24 cellular contexts compared by ENCODE assay signal in genomic region chr19:49950956-49951526, GRCh38. TPM values are rescaled to one million over a fixed set of nuclear protein-coding genes. Genes with fewer than 3 reads are reported as not detected.
"Had no signal": no experiment of that assay in that cellular context is flagged by ENCODE, and none has a peak within 500 bp of the region (broad histone marks: within the 10 kb centered on the region; RNA-seq: fewer than 3 reads in every experiment).

No MANE protein-coding gene starts in this region.

- FAIRE-seq: keratinocyte, urothelium cell line had no signal

- ATAC-seq: gastroesophageal sphincter; left cardiac atrium; naive thymus-derived CD4-positive, alpha-beta T cell had no signal

- H3K27ac ChIP-seq: colonic mucosa, esophagus squamous epithelium, gastroesophageal sphincter, left ventricle myocardium inferior, neutrophil, right atrium auricular region, skin epidermis had no signal

- H3K9me3 Mint-ChIP-seq: type B pancreatic cell had no signal

- H3K4me3 ChIP-seq: colonic mucosa, esophagus squamous epithelium, gastroesophageal sphincter, left ventricle myocardium inferior, lung, right atrium auricular region, sigmoid colon, skin epidermis, thyroid gland had no signal

- H3K27me3 ChIP-seq: colonic mucosa, neutrophil, right atrium auricular region, thyroid gland had no signal

- H3K4me1 Mint-ChIP-seq: immature natural killer cell had no signal

- H3K4me3 Mint-ChIP-seq: immature natural killer cell; naive thymus-derived CD4-positive, alpha-beta T cell; type B pancreatic cell had no signal

- DNase-seq: cerebellar nuclear complex; colonic mucosa; dermis blood vessel endothelial cell; esophagus squamous epithelium; foreskin fibroblast; glutamatergic neuron; immature natural killer cell; left cardiac atrium; left ventricle myocardium inferior; mesenchymal stem cell; naive thymus-derived CD4-positive, alpha-beta T cell; sigmoid colon; stimulated activated CD4-positive, alpha-beta T cell treated with anti-CD3 and anti-CD28 coated beads, Interleukin-12 subunit alpha, Interleukin-12 subunit beta, amount 100 ng/mL, for 4 hours; stimulated activated naive CD4-positive, alpha-beta T cell treated with Interleukin-2 at 50 U/mL for 16 hours; thyroid gland had no signal

- H3K36me3 ChIP-seq: colonic mucosa, esophagus squamous epithelium, gastroesophageal sphincter, left ventricle myocardium inferior, neutrophil, right atrium auricular region, sigmoid colon, thyroid gland had no signal

- H3K27me3 Mint-ChIP-seq: type B pancreatic cell had no signal

- H3K9me3 ChIP-seq: colonic mucosa, esophagus squamous epithelium, gastroesophageal sphincter, left ventricle myocardium inferior, neutrophil, right atrium auricular region, sigmoid colon, thyroid gland had no signal

- H3K27ac Mint-ChIP-seq: immature natural killer cell; naive thymus-derived CD4-positive, alpha-beta T cell; type B pancreatic cell had no signal

- H3K36me3 Mint-ChIP-seq: immature natural killer cell; naive thymus-derived CD4-positive, alpha-beta T cell; type B pancreatic cell had no signal

RNA-seq across cellular contexts. Expression of gene SIGLEC11, which starts 9.9 kb away (rescaled TPM):
- total RNA-seq: dermis blood vessel endothelial cell, epithelial cell of proximal tubule had no signal
- polyA plus RNA-seq: immature natural killer cell; keratinocyte; naive thymus-derived CD4-positive, alpha-beta T cell had no signal

RNA-seq across cellular contexts. Expression of gene IL4I1, which starts 54.4 kb away (rescaled TPM):
- total RNA-seq: left ventricle myocardium inferior had no signal
- polyA plus RNA-seq: naive thymus-derived CD4-positive, alpha-beta T cell had no signal
